Comparison of ENCODE assay signal across 20 cellular contexts in the genomic region with DNA sequence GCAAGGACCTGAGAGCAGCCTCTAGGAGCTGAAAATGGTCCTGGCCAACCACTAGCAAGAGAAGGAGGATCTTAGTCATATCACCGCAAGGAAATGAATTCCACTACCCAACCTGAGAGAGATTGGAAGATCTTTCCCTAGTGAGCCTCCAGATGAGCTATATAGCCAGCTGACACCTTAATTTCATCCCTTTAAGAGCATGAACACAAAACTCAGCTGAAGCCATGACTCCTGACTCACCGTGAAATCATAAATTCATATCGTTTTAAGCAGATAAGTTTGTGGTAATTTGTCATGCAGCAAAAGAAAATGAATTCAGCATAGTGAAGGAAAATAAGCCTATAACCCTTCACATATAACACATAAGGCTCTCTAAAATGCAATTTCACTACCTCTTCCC. TPM values are rescaled to one million over a fixed set of nuclear protein-coding genes. Genes with fewer than 3 reads are reported as not detected.
DNase-seq lines count a peak whose midpoint lies in the region; ATAC-seq and TF ChIP-seq lines count a peak whose summit lies in the region.
"Had no signal": no experiment of that assay in that cellular context is flagged by ENCODE, and none has a peak within 500 bp of the region (broad histone marks: within the 10 kb centered on the region; RNA-seq: fewer than 3 reads in every experiment).

No MANE protein-coding gene starts in this region.

- DNase-seq in AG10803 (ENCODE audit: low read depth) (peak; percentile 8), HT1080 (ENCODE audit: low read depth) (peak; percentile 74), astrocyte of the cerebellum (ENCODE audit: low read depth) (peak; percentile 53), foreskin keratinocyte (peak; percentile 79 to 92), DMS153 (lab: John Stamatoyannopoulos, UW) (no peak), kidney glomerular epithelial cell (lab: John Stamatoyannopoulos, UW) (no peak)
- DNase-seq: activated CD4-positive, alpha-beta T cell treated with anti-CD3 and anti-CD28 coated beads, Interleukin-2, amount 50 U/mL, for 1 hour; activated naive CD4-positive, alpha-beta T cell treated with anti-CD3 and anti-CD28 coated beads, Interleukin-2, amount 50 U/mL, for 16 hours; caudate nucleus; effector CD4-positive, alpha-beta T cell; left ventricle myocardium superior; NCI-H1105; NCI-H2107; NCI-H774; stimulated activated CD4-positive, alpha-beta T cell treated with anti-CD3 and anti-CD28 coated beads, Interleukin-4, amount 100 ng/mL, for 4 hours; stimulated activated CD8-positive, alpha-beta memory T cell treated with anti-CD3 and anti-CD28 coated beads, Interleukin-4, amount 100 ng/mL, for 48 hours; testis had no signal

- H3K27ac ChIP-seq in foreskin keratinocyte, result no peak overlapping the region
- H3K27ac ChIP-seq: testis had no signal

- no peak for TF ChIP-seq CTCF in AG10803 (conservative IDR thresholded peaks at IDR 0.05; ENCODE audit: low read length)
- TF ChIP-seq CTCF in astrocyte of the cerebellum (IDR thresholded peaks at IDR 0.05; ENCODE audit: low read depth, low read length, missing control alignments), result no peak
- no peak for TF ChIP-seq CTCF in foreskin keratinocyte (conservative IDR thresholded peaks at IDR 0.05)

- ATAC-seq in foreskin keratinocyte (peak; percentile 89), HG03039 (IDR thresholded peaks at IDR 0.05; ENCODE audit: unreplicated experiment) (no peak), GM19351 (IDR thresholded peaks at IDR 0.05; ENCODE audit: unreplicated experiment) (no peak)
- ATAC-seq: left ventricle myocardium superior had no signal

- no peaks in the 10 kb centered on the region for H3K27me3 ChIP-seq in foreskin keratinocyte
- H3K27me3 ChIP-seq: testis had no signal

- peaks cover 22% of the 10 kb centered on the region for H3K4me1 ChIP-seq in foreskin keratinocyte

- H3K4me3 ChIP-seq in AG10803 (ENCODE audit: low read length), result no peak overlapping the region
- H3K4me3 ChIP-seq in astrocyte of the cerebellum (ENCODE audit: low read depth, low read length), result no peak overlapping the region
- H3K4me3 ChIP-seq: GM12878, testis had no signal

- in situ Hi-C loops in astrocyte of the cerebellum (cut with HindIII; ENCODE audit: low sequenced_read_pairs), result no loop called here

RNA-seq across cellular contexts. Expression of a gene that starts 23.5 kb away (rescaled TPM):
- 194 and 203 TPM in 2 replicates for total RNA-seq in HT1080 (2014; rRNA removed; shearing (Covaris generic))
- polyA plus RNA-seq in HT1080 (2015; cell fraction: cytosol; rRNA removed), result 161 and 165 TPM in 2 replicates
- 75.1 and 83.1 TPM in 2 replicates for polyA plus RNA-seq in HT1080 (2015; cell fraction: nucleus; rRNA removed)
- total RNA-seq in foreskin keratinocyte, result 94.0 and 95.6 TPM in 2 replicates
- polyA plus RNA-seq in foreskin keratinocyte, result 116 and 122 TPM in 2 replicates

Comparison
In these comparisons a context has a peak if more than half of its experiments do, and no peak if none do; other contexts are left out.
1. DNase-seq: peak in AG10803 (single experiment), HT1080 (single experiment), astrocyte of the cerebellum (single experiment) and foreskin keratinocyte (2 of 2); none in DMS153 (single experiment) and kidney glomerular epithelial cell (single experiment).